Comparison of ENCODE assay signal across 31 cellular contexts in the genomic region with DNA sequence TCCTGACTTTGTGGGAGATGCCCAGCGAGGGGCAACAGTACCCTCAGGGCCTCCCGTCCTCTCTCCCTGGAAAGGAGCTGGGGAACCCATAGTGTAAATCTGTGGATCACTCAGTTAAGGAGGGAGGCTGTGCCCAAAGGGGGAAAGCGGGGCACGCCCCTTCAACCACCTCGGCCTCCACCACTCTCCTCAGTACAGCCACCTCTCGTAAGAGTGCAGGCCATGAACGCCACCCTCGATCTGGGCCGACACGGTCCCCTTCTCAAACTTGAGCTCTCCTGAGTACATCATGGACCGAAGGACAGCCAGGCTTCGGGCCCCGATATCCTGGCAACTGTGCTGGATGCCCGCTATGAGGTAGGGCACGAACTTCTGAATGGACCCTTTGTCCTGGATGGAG.
A peak's percentile ranks its signal among the peaks of the same experiment; 100 is the strongest.
DNase-seq lines count a peak whose midpoint lies in the region; ATAC-seq and TF ChIP-seq lines count a peak whose summit lies in the region.
"Had no signal": no experiment of that assay in that cellular context is flagged by ENCODE, and none has a peak within 500 bp of the region (broad histone marks: within the 10 kb centered on the region; RNA-seq: fewer than 3 reads in every experiment).

No MANE protein-coding gene starts in this region.

- H3K4me3 Mint-ChIP-seq in osteocyte (ENCODE audit: unreplicated experiment) = no peak overlapping the region
- H3K4me3 Mint-ChIP-seq: B cell; CD14-positive monocyte; CD4-positive, alpha-beta memory T cell; CD4-positive, alpha-beta T cell; CD4-positive, CD25-positive, alpha-beta regulatory T cell; CD8-positive, alpha-beta memory T cell; CD8-positive, alpha-beta T cell had no signal

- H3K4me1 Mint-ChIP-seq in osteocyte (ENCODE audit: unreplicated experiment) = no peaks in the 10 kb centered on the region
- H3K4me1 Mint-ChIP-seq: B cell; CD14-positive monocyte; CD4-positive, alpha-beta memory T cell; CD8-positive, alpha-beta memory T cell had no signal

- H3K9me3 Mint-ChIP-seq in osteocyte (ENCODE audit: unreplicated experiment) = no peaks in the 10 kb centered on the region
- H3K9me3 Mint-ChIP-seq: CD4-positive, alpha-beta memory T cell; CD4-positive, alpha-beta T cell; CD8-positive, alpha-beta memory T cell; CD8-positive, alpha-beta T cell had no signal

- no peaks in the 10 kb centered on the region for H3K27me3 ChIP-seq in aorta (ENCODE audit: control insufficient read depth in 1 of 2, insufficient read depth in 2 of 2, low read length in 1 of 2)
- H3K27me3 ChIP-seq: BE2C; BLaER1; BLaER1 treated with 17β-estradiol and CSF1 and Interleukin-3, amounts not matched to agents 10 nM and 100 nM had no signal

- DNase-seq in osteocyte (ENCODE audit: extremely low spot score, unreplicated experiment) (peak; percentile 73), aorta (no peak), NCI-H2171 treated with DMSO at 0.1 percent for 48 hours (lab: John Stamatoyannopoulos, UW) (no peak), DMS53 treated with DMSO at 0.1 percent for 48 hours (lab: John Stamatoyannopoulos, UW; ENCODE audit: unreplicated experiment) (no peak)
- DNase-seq: 8988T; ACHN; AML-193; BE2C; C1 segment of cervical spinal cord; Caco-2; Calu3; CD4-positive, alpha-beta memory T cell; CD4-positive, alpha-beta T cell; CD4-positive, CD25-positive, alpha-beta regulatory T cell; CD8-positive, alpha-beta memory T cell; CD8-positive, alpha-beta T cell; COR-L47; DMS 273 treated with DMSO at 0.1 percent for 48 hours; DMS153; DMS53; DMS79; DMS79 treated with DMSO at 0.1 percent for 48 hours; DND-41; EL had no signal

- H3K27ac ChIP-seq in aorta (ENCODE audit: low read depth in 1 of 2, low read length in 2 of 2) = no peak overlapping the region
- H3K27ac ChIP-seq: 22Rv1; A549; BLaER1; BLaER1 treated with 17β-estradiol and CSF1 and Interleukin-3, amounts not matched to agents 10 nM and 100 nM; C4-2B had no signal

- no peaks in the 10 kb centered on the region for H3K36me3 ChIP-seq in aorta (ENCODE audit: control insufficient read depth in 1 of 2, insufficient read depth in 2 of 2, low read length in 1 of 2)
- H3K36me3 ChIP-seq: BE2C; BLaER1; BLaER1 treated with 17β-estradiol and CSF1 and Interleukin-3, amounts not matched to agents 10 nM and 100 nM had no signal

- no peaks in the 10 kb centered on the region for H3K4me1 ChIP-seq in aorta (ENCODE audit: control insufficient read depth in 1 of 2, insufficient read depth in 2 of 2, low read length in 2 of 2)
- H3K4me1 ChIP-seq: A549; BE2C; BLaER1; BLaER1 treated with 17β-estradiol and CSF1 and Interleukin-3, amounts not matched to agents 10 nM and 100 nM; Caco-2 had no signal

- H3K27me3 Mint-ChIP-seq in osteocyte (ENCODE audit: unreplicated experiment) = peaks cover 8% of the 10 kb centered on the region
- H3K27me3 Mint-ChIP-seq: B cell; CD4-positive, alpha-beta memory T cell; CD4-positive, alpha-beta T cell; CD4-positive, CD25-positive, alpha-beta regulatory T cell had no signal

- intact Hi-C loops in aorta (cut with DNase I) = no loop called here

- WGBS in aorta, 2 donors = 88 to 97% methylated on average over 14 to 15 of the region's 15 CpGs

- H3K9me3 ChIP-seq in aorta (ENCODE audit: control insufficient read depth, low read length) = no peaks in the 10 kb centered on the region
- H3K9me3 ChIP-seq: A549, BE2C, Caco-2 had no signal

- H3K36me3 Mint-ChIP-seq in osteocyte (ENCODE audit: unreplicated experiment) = no peaks in the 10 kb centered on the region
- H3K36me3 Mint-ChIP-seq: CD14-positive monocyte; CD4-positive, alpha-beta memory T cell; CD4-positive, CD25-positive, alpha-beta regulatory T cell; CD8-positive, alpha-beta memory T cell; CD8-positive, alpha-beta T cell had no signal

- H3K4me3 ChIP-seq in aorta (ENCODE audit: low read length in 2 of 2) = no peak overlapping the region
- H3K4me3 ChIP-seq: A549; BLaER1; BLaER1 treated with 17β-estradiol and CSF1 and Interleukin-3, amounts not matched to agents 10 nM and 100 nM had no signal

- H3K27ac Mint-ChIP-seq in osteocyte (ENCODE audit: unreplicated experiment) = no peak overlapping the region
- H3K27ac Mint-ChIP-seq: B cell; CD4-positive, alpha-beta memory T cell; CD4-positive, alpha-beta T cell; CD4-positive, CD25-positive, alpha-beta regulatory T cell; CD8-positive, alpha-beta memory T cell; CD8-positive, alpha-beta T cell had no signal

- no peak for TF ChIP-seq CTCF in osteocyte (IDR thresholded peaks at IDR 0.05)

- ATAC-seq in aorta (ENCODE audit: low FRiP score) = peak; percentile 29
- ATAC-seq: A549; CD8-positive, alpha-beta T cell had no signal
